ENCODE assay signal across 1 cellular context in the genomic region with DNA sequence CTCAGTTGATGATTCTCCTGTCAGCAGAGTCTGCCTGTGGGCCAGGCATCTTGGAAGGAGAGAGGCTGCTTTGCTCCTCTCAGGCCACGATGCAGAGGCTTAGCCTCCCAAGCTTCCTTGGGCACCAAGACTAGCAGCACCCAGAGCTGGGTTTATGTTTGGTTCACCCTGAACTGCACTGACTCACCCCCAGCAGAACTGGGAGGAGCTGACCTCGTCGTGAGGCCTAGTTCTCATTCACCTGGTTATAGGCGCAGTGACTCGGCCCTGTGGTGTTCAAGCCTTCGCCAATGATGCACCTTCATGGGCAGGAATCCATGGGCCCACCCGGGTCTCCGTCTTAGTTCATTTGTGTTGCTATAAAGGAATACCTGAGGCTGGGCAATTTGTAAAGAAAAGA.
TF ChIP-seq lines count a peak whose summit lies in the region.

No MANE protein-coding gene starts in this region.

TF ChIP-seq in HCT116, 20 proteins besides CTCF, POLR2A, EP300 and RAD21:
- no peak for TF ChIP-seq JUND (IDR thresholded peaks at IDR 0.05)
- TF ChIP-seq CEBPB (IDR thresholded peaks at IDR 0.05; ENCODE audit: low read depth) = no peak
- no peak for TF ChIP-seq TCF7L2 (IDR thresholded peaks at IDR 0.05; ENCODE audit: borderline replicate concordance, extremely low read depth, insufficient read depth, insufficient read length)
- TF ChIP-seq EZH2 (IDR thresholded peaks at IDR 0.05) = no peak
- no peak for TF ChIP-seq EGR1 (IDR thresholded peaks at IDR 0.05; ENCODE audit: low read depth)
